8 cellular contexts compared by ENCODE assay signal in genomic region chr14:100072783-100073346, GRCh38. TPM values are rescaled to one million over a fixed set of nuclear protein-coding genes. Genes with fewer than 3 reads are reported as not detected.
DNase-seq lines count a peak whose midpoint lies in the region; ATAC-seq and TF ChIP-seq lines count a peak whose summit lies in the region.

No MANE protein-coding gene starts in this region.

- no peak overlapping the region for H3K18ac ChIP-seq in mesenchymal stem cell (ENCODE audit: low read depth in 1 of 2, low read length in 2 of 2)

- no peak overlapping the region for H3K9ac ChIP-seq in mesenchymal stem cell (ENCODE audit: low read length)

- 79% methylated on average over 14 of the region's 14 CpGs for WGBS in hepatocyte (ENCODE audit: low lambda C conversion rate, missing lambda C conversion rate)
- WGBS in mesenchymal stem cell, result 89% methylated on average over 12 of the region's 14 CpGs

- ATAC-seq in HG03108 (IDR thresholded peaks at IDR 0.05; ENCODE audit: unreplicated experiment) (peak; percentile 24), HG03196 (IDR thresholded peaks at IDR 0.05; ENCODE audit: unreplicated experiment) (no peak)

- no peak overlapping the region for H2BK15ac ChIP-seq in mesenchymal stem cell (ENCODE audit: low read depth, poor library complexity, severe bottlenecking)

- POLR2A ChIA-PET in CD8-positive, alpha-beta memory T cell (lab: Charles Lee), result interaction anchor here (0.5 to 12.8 kb wide), 10 partner anchors 7 to 102 kb away, joined by 3 to 274 read pairs (median 4); partner anchors contain the start of gene EVL

- no peaks in the 10 kb centered on the region for H4K20me1 ChIP-seq in hepatocyte (ENCODE audit: insufficient read depth, poor library complexity, severe bottlenecking)

- no peaks in the 10 kb centered on the region for H3K27me3 ChIP-seq in CD8-positive, alpha-beta memory T cell (ENCODE audit: insufficient read depth, low read length, poor library complexity, severe bottlenecking)
- H3K27me3 ChIP-seq in hepatocyte, result no peaks in the 10 kb centered on the region
- H3K27me3 ChIP-seq in mesenchymal stem cell (ENCODE audit: control insufficient read depth in 1 of 2, insufficient read depth in 1 of 2, low read length in 2 of 2), result no peaks in the 10 kb centered on the region

- H4K91ac ChIP-seq in mesenchymal stem cell (ENCODE audit: low read length), result no peak overlapping the region

- H3K4me1 ChIP-seq in CD8-positive, alpha-beta memory T cell (ENCODE audit: insufficient read depth, low read length), result peaks cover 90% of the 10 kb centered on the region
- peaks cover 2% of the 10 kb centered on the region for H3K4me1 ChIP-seq in hepatocyte (ENCODE audit: insufficient read depth)
- H3K4me1 ChIP-seq in mesenchymal stem cell (ENCODE audit: control insufficient read depth, insufficient read depth, low read depth, low read length), result peaks cover 6% of the 10 kb centered on the region

- no peak overlapping the region for H2BK5ac ChIP-seq in mesenchymal stem cell (ENCODE audit: low read depth, low read length, poor library complexity, severe bottlenecking)

- H4K8ac ChIP-seq in mesenchymal stem cell (ENCODE audit: low read length), result no peak overlapping the region

- H3K27ac ChIP-seq in CD8-positive, alpha-beta memory T cell (ENCODE audit: low read depth, low read length), result peak overlapping the region; percentile 20
- no peak overlapping the region for H3K27ac ChIP-seq in hepatocyte
- H3K27ac ChIP-seq in mesenchymal stem cell (ENCODE audit: low read length, poor library complexity, severe bottlenecking), result no peak overlapping the region

- H2AFZ ChIP-seq in hepatocyte (no peak overlapping the region), mesenchymal stem cell (ENCODE audit: low read depth, low read length) (no peak overlapping the region)

- peak overlapping the region; percentile 50 for H3K4me3 ChIP-seq in CD8-positive, alpha-beta memory T cell (ENCODE audit: low read length)
- H3K4me3 ChIP-seq in hepatocyte (no peak overlapping the region), mesenchymal stem cell (ENCODE audit: insufficient read depth in 1 of 2, low read depth in 1 of 2, low read length in 2 of 2) (no peak overlapping the region)

- H3K4me1 Mint-ChIP-seq in CD8-positive, alpha-beta memory T cell, result peaks cover 93 to 100% (median 99%) of the 10 kb centered on the region in 3 donors

- peaks cover 25% of the 10 kb centered on the region for H3K36me3 ChIP-seq in CD8-positive, alpha-beta memory T cell (ENCODE audit: insufficient read depth, low read length)
- H3K36me3 ChIP-seq in hepatocyte (replicated peaks; ENCODE audit: insufficient read depth, low read depth) (no peaks in the 10 kb centered on the region), mesenchymal stem cell (ENCODE audit: control insufficient read depth in 1 of 2, insufficient read depth in 2 of 2, low read depth in 1 of 2, low read length in 2 of 2) (no peaks in the 10 kb centered on the region)

- H3K9me2 ChIP-seq in hepatocyte (replicated peaks; ENCODE audit: insufficient read depth), result no peaks in the 10 kb centered on the region

- peaks cover 51% of the 10 kb centered on the region for H3K79me1 ChIP-seq in mesenchymal stem cell (replicated peaks; ENCODE audit: low read length, poor library complexity, severe bottlenecking)

- peak; percentile 49 to 77 (median 62) for DNase-seq in CD8-positive, alpha-beta memory T cell
- DNase-seq in activated CD4-positive, alpha-beta T cell treated with anti-CD3 and anti-CD28 coated beads, Interleukin-2, amount 50 U/mL, for 1 hour, result peak; percentile 67
- no peak for DNase-seq in hepatocyte (ENCODE audit: low spot score)
- peak; percentile 75 for DNase-seq in ureter (ENCODE audit: low spot score)
- DNase-seq in mesenchymal stem cell, result no peak
- DNase-seq in DMS79 treated with DMSO at 0.1 percent for 48 hours (lab: John Stamatoyannopoulos, UW), result no peak

- H3K36me3 Mint-ChIP-seq in CD8-positive, alpha-beta memory T cell, result peaks cover 22 to 87% (median 38%) of the 10 kb centered on the region in 3 donors

- H3K14ac ChIP-seq in mesenchymal stem cell (ENCODE audit: low read length in 2 of 2), result no peak overlapping the region

- TF ChIP-seq CTCF in hepatocyte (IDR thresholded peaks at IDR 0.05; ENCODE audit: poor library complexity), result peak; percentile 4

- H3K23ac ChIP-seq in mesenchymal stem cell (ENCODE audit: low read length in 2 of 2), result no peak overlapping the region

- CTCF ChIA-PET in CD8-positive, alpha-beta memory T cell (lab: Charles Lee), result interaction anchor here (0.6 to 58.3 kb wide), 5 partner anchors 0 to 119 kb away, joined by 3 to 1568 read pairs (median 60); partner anchors contain the start of gene EVL

- H3K27ac Mint-ChIP-seq in CD8-positive, alpha-beta memory T cell, result peak overlapping the region; percentile 84 to 100 (median 96)

- no peak overlapping the region for H2AK5ac ChIP-seq in mesenchymal stem cell (ENCODE audit: low read length, severe bottlenecking)

- no peak overlapping the region for H2BK120ac ChIP-seq in mesenchymal stem cell (ENCODE audit: low read depth, low read length)

- H3K4me3 Mint-ChIP-seq in CD8-positive, alpha-beta memory T cell, result peak overlapping the region; percentile 70 to 100 (median 85)

- H3K4ac ChIP-seq in mesenchymal stem cell (ENCODE audit: low read depth in 1 of 2, low read length in 2 of 2), result no peak overlapping the region

- no peaks in the 10 kb centered on the region for H3K9me3 Mint-ChIP-seq in CD8-positive, alpha-beta memory T cell

- no peaks in the 10 kb centered on the region for H3K9me3 ChIP-seq in CD8-positive, alpha-beta memory T cell (ENCODE audit: low read length)
- no peaks in the 10 kb centered on the region for H3K9me3 ChIP-seq in hepatocyte (ENCODE audit: low read depth)
- H3K9me3 ChIP-seq in mesenchymal stem cell (ENCODE audit: control insufficient read depth, low read length), result no peaks in the 10 kb centered on the region

- no peak overlapping the region for H2BK12ac ChIP-seq in mesenchymal stem cell (ENCODE audit: low read length in 2 of 2)

- H3K4me2 ChIP-seq in hepatocyte (no peak overlapping the region), mesenchymal stem cell (ENCODE audit: low read length, poor library complexity, severe bottlenecking) (no peak overlapping the region)

- peaks cover 89% of the 10 kb centered on the region for H3K79me2 ChIP-seq in hepatocyte

- peaks cover 0 to 1% of the 10 kb centered on the region in 2 donors for H3K27me3 Mint-ChIP-seq in CD8-positive, alpha-beta memory T cell

RNA-seq across cellular contexts. Expression of gene EVL, which starts 7.6 kb away (rescaled TPM):
- 100 to 1,000 TPM; 218 to 228 TPM for total RNA-seq in CD8-positive, alpha-beta memory T cell
- polyA plus RNA-seq in CD8-positive, alpha-beta memory T cell, result 129 TPM
- total RNA-seq in hepatocyte (43.4 and 60.5 TPM in 2 replicates), ureter (121 TPM)
- 77.2 and 103 TPM in 2 replicates for polyA plus RNA-seq in hepatocyte
- 25.6 TPM for polyA plus RNA-seq in mesenchymal stem cell (2013, experiment 1 of 2)
- 23.8 TPM for polyA plus RNA-seq in mesenchymal stem cell (2013, experiment 2 of 2)

Comparison
In these comparisons a context has a peak if more than half of its experiments do, and no peak if none do; other contexts are left out.
1. DNase-seq: peak in CD8-positive, alpha-beta memory T cell (5 of 5), activated CD4-positive, alpha-beta T cell treated with anti-CD3 and anti-CD28 coated beads, Interleukin-2, amount 50 U/mL, for 1 hour (single experiment) and ureter (single experiment); none in hepatocyte (single experiment), mesenchymal stem cell (single experiment) and DMS79 treated with DMSO at 0.1 percent for 48 hours (single experiment).